ENCODE assay signal across 7 cellular contexts in genomic region chr3:176994393-176994792, GRCh38.
"Had no signal": no experiment of that assay in that cellular context is flagged by ENCODE, and none has a peak within 500 bp of the region (broad histone marks: within the 10 kb centered on the region; RNA-seq: fewer than 3 reads in every experiment).

No MANE protein-coding gene starts in this region.

- ATAC-seq: HCT116, K562 had no signal

- DNase-seq: GOT3, HFFc6, IMR-90, KG1 had no signal

- H3K36me3 ChIP-seq: HAP-1 had no signal

- H3K9me3 ChIP-seq: HAP-1 had no signal

- H3K9me3 Mint-ChIP-seq: HFFc6 had no signal

- H3K4me3 Mint-ChIP-seq: HFFc6 had no signal

- H3K4me1 ChIP-seq: HAP-1 had no signal

- H3K27ac Mint-ChIP-seq: HFFc6 had no signal

- H3K4me3 ChIP-seq: HAP-1, K562 had no signal
